In the genomic region with DNA sequence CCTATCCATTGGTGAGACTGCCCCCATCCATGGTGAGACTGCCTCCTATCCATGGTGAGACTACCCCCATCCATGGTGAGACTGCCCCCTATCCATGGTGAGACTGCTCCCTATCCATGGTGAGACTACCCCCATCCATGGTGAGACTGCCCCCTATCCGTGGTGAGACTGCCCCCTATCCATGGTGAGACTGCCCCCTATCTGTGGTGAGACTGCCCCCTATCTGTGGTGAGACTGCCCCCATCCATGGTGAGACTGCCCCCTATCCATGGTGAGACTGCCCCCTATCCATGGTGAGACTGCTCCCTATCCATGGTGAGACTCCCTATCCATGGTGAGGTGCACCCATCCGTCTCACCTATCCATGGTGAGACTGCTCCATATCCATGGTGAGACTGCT, we compare ENCODE assay signal across 15 cellular contexts. TPM values are rescaled to one million over a fixed set of nuclear protein-coding genes. Genes with fewer than 3 reads are reported as not detected.
"Had no signal": no experiment of that assay in that cellular context is flagged by ENCODE, and none has a peak within 500 bp of the region (broad histone marks: within the 10 kb centered on the region; RNA-seq: fewer than 3 reads in every experiment).

No MANE protein-coding gene starts in this region.

RNA-seq across cellular contexts. Expression of gene LRIT3, which starts 27.6 kb away (rescaled TPM):
- total RNA-seq: left cardiac atrium, left ventricle myocardium inferior, left ventricle myocardium superior, lung microvascular endothelial cell had no signal
- polyA plus RNA-seq: immature natural killer cell; naive thymus-derived CD8-positive, alpha-beta T cell had no signal

RNA-seq across cellular contexts. Expression of gene EGF, which starts 37.1 kb away (rescaled TPM):
- total RNA-seq: lung microvascular endothelial cell; mesenteric fat pad; naive thymus-derived CD8-positive, alpha-beta T cell had no signal
- polyA plus RNA-seq: liver; naive thymus-derived CD4-positive, alpha-beta T cell; naive thymus-derived CD8-positive, alpha-beta T cell had no signal

RNA-seq across cellular contexts. Expression of gene RRH, which starts 47.8 kb away (rescaled TPM):
- total RNA-seq: kidney epithelial cell, left cardiac atrium, left colon, left lobe of liver, left ventricle myocardium superior, lower lobe of right lung, mesenteric fat pad, mononuclear cell, mucosa of descending colon had no signal
- polyA plus RNA-seq: naive thymus-derived CD4-positive, alpha-beta T cell; naive thymus-derived CD8-positive, alpha-beta T cell had no signal
